ENCODE assay signal across 8 cellular contexts in genomic region chr1:228150458-228151169, GRCh38. TPM values are rescaled to one million over a fixed set of nuclear protein-coding genes. Genes with fewer than 3 reads are reported as not detected.
DNase-seq lines count a peak whose midpoint lies in the region; TF ChIP-seq lines count a peak whose summit lies in the region.

No MANE protein-coding gene starts in this region.

- H3K27ac ChIP-seq in GM23248 = peak overlapping the region; percentile 46
- peak overlapping the region in 18 of 21 experiments; percentile 10 to 85 (median 70) for H3K27ac ChIP-seq in skin epidermis
- H3K27ac ChIP-seq in smooth muscle cell (ENCODE audit: low read depth) = no peak overlapping the region

- H3K36me3 ChIP-seq in GM23248 (ENCODE audit: low read depth) (no peaks in the 10 kb centered on the region), smooth muscle cell (ENCODE audit: low read depth) (no peaks in the 10 kb centered on the region)

- no peaks in the 10 kb centered on the region; the same call in 1 of the 2 replicates for H3F3A ChIP-seq in GM23248 (ENCODE audit: insufficient read depth)
- H3F3A ChIP-seq in smooth muscle cell (ENCODE audit: low read depth) = no peaks in the 10 kb centered on the region

- H3K9me2 ChIP-seq in GM23248 (ENCODE audit: insufficient read depth) = no peaks in the 10 kb centered on the region

- H3K4me3 ChIP-seq in GM23248 (no peak overlapping the region), astrocyte of the spinal cord (ENCODE audit: low read depth, low read length) (no peak overlapping the region), skin epidermis (no peak overlapping the region), smooth muscle cell (no peak overlapping the region)

- TF ChIP-seq CTCF in astrocyte of the spinal cord (IDR thresholded peaks at IDR 0.05; ENCODE audit: low read depth, low read length) = no peak
- no peak for TF ChIP-seq CTCF in smooth muscle cell (IDR thresholded peaks at IDR 0.05; ENCODE audit: borderline replicate concordance, insufficient read depth, poor library complexity, severe bottlenecking)

- DNase-seq in GM23248 = peak; percentile 90
- peak; percentile 41 for DNase-seq in astrocyte of the spinal cord (ENCODE audit: low read depth, low spot score)
- peak; percentile 55 for DNase-seq in iris pigment epithelial cell (ENCODE audit: low read depth)
- no peak for DNase-seq in smooth muscle cell (lab: John Stamatoyannopoulos, UW; ENCODE audit: unreplicated experiment)
- no peak for DNase-seq in effector CD4-positive, alpha-beta T cell
- no peak for DNase-seq in NCI-H2196 (lab: John Stamatoyannopoulos, UW; ENCODE audit: unreplicated experiment)
- no peak for DNase-seq in RPMI8226

- H3K4me1 ChIP-seq in GM23248 (ENCODE audit: insufficient read depth) (peaks cover 23% of the 10 kb centered on the region), smooth muscle cell (ENCODE audit: low read depth) (peaks cover 8% of the 10 kb centered on the region)

- H3K79me2 ChIP-seq in GM23248 (ENCODE audit: insufficient read depth) (peaks cover 46% of the 10 kb centered on the region), smooth muscle cell (ENCODE audit: low read depth) (peaks cover 3% of the 10 kb centered on the region)

- no peak overlapping the region for H2AFZ ChIP-seq in GM23248
- H2AFZ ChIP-seq in smooth muscle cell (ENCODE audit: low read depth) = no peak overlapping the region

- no peaks in the 10 kb centered on the region for H3K27me3 ChIP-seq in GM23248 (replicated peaks; ENCODE audit: insufficient read depth)
- no peaks in the 10 kb centered on the region for H3K27me3 ChIP-seq in smooth muscle cell (ENCODE audit: low read depth)

- H3K9ac ChIP-seq in GM23248 (peak overlapping the region; percentile 38; the same call in 1 of the 2 replicates), smooth muscle cell (ENCODE audit: low read depth) (no peak overlapping the region)

- H4K20me1 ChIP-seq in GM23248 (ENCODE audit: insufficient read depth) = no peaks in the 10 kb centered on the region
- H4K20me1 ChIP-seq in smooth muscle cell (ENCODE audit: low read depth) = peaks cover 52% of the 10 kb centered on the region

- 15 to 20% methylated on average over 13 to 16 of the region's 17 CpGs for WGBS in GM23248 (ENCODE audit: low coverage in 1 of 2, low lambda C conversion rate in 2 of 2, missing lambda C conversion rate in 2 of 2), 2 experiments
- 87% methylated on average over 17 of the region's 17 CpGs for WGBS in smooth muscle cell (ENCODE audit: low lambda C conversion rate)

- in situ Hi-C loops in GM23248 (cut with MboI) (no loop called here), astrocyte of the spinal cord (cut with HindIII; ENCODE audit: low sequenced_read_pairs) (no loop called here)

- no peaks in the 10 kb centered on the region for H3K9me3 ChIP-seq in GM23248 (ENCODE audit: low read depth)
- H3K9me3 ChIP-seq in smooth muscle cell (replicated peaks; ENCODE audit: low read depth) = no peaks in the 10 kb centered on the region

- H3K4me2 ChIP-seq in GM23248 (ENCODE audit: unreplicated experiment) (peak overlapping the region; percentile 14), smooth muscle cell (no peak overlapping the region)

RNA-seq across cellular contexts. Expression of gene GJC2, which starts 0.9 kb away (rescaled TPM):
- total RNA-seq in GM23248 (2014; rRNA removed; shearing (Covaris generic)) = 0.54 and 2.7 TPM in 2 replicates
- polyA plus RNA-seq in GM23248 (2016; fragmentation: Nextera tagmentation; extraction: Ambion mirVana) (0.08 and 0.14 TPM in 2 replicates), smooth muscle cell (0.29 and 0.63 TPM in 2 replicates)
- 0.13 TPM in 1 of 2 replicates, not detected in the other for total RNA-seq in smooth muscle cell

RNA-seq across cellular contexts. Expression of gene GUK1, which starts 10.5 kb away (rescaled TPM):
- total RNA-seq in GM23248 (2014; rRNA removed; shearing (Covaris generic)) = 324 and 340 TPM in 2 replicates
- polyA plus RNA-seq in GM23248 (2016; fragmentation: Nextera tagmentation; extraction: Ambion mirVana) (554 and 574 TPM in 2 replicates), smooth muscle cell (460 and 465 TPM in 2 replicates)
- 165 and 205 TPM in 2 replicates for total RNA-seq in smooth muscle cell

RNA-seq across cellular contexts. Expression of gene IBA57, which starts 15.0 kb away (rescaled TPM):
- 2.9 and 6.2 TPM in 2 replicates for total RNA-seq in GM23248 (2014; rRNA removed; shearing (Covaris generic))
- polyA plus RNA-seq in GM23248 (2016; fragmentation: Nextera tagmentation; extraction: Ambion mirVana) (2.0 and 3.3 TPM in 2 replicates), smooth muscle cell (1.6 and 3.9 TPM in 2 replicates)
- total RNA-seq in smooth muscle cell = 1.8 and 1.9 TPM in 2 replicates

RNA-seq across cellular contexts. Expression of gene MRPL55, which starts 41.5 kb away (rescaled TPM):
- total RNA-seq in GM23248 (2014; rRNA removed; shearing (Covaris generic)) = 57.5 and 84.4 TPM in 2 replicates
- 94.4 and 95.1 TPM in 2 replicates for polyA plus RNA-seq in GM23248 (2016; fragmentation: Nextera tagmentation; extraction: Ambion mirVana)
- total RNA-seq in smooth muscle cell = 72.8 and 83.4 TPM in 2 replicates
- polyA plus RNA-seq in smooth muscle cell = 169 and 178 TPM in 2 replicates

RNA-seq across cellular contexts. Expression of gene C1orf35, which starts 47.5 kb away (rescaled TPM):
- 11.6 and 15.6 TPM in 2 replicates for total RNA-seq in GM23248 (2014; rRNA removed; shearing (Covaris generic))
- polyA plus RNA-seq in GM23248 (2016; fragmentation: Nextera tagmentation; extraction: Ambion mirVana) (19.9 and 23.4 TPM in 2 replicates), smooth muscle cell (18.7 and 31.1 TPM in 2 replicates)
- total RNA-seq in smooth muscle cell = 5.2 and 7.6 TPM in 2 replicates

Comparison
In these comparisons a context has a peak if more than half of its experiments do, and no peak if none do; other contexts are left out.
1. DNase-seq: peak in GM23248 (single experiment), astrocyte of the spinal cord (single experiment) and iris pigment epithelial cell (single experiment); none in smooth muscle cell (single experiment), effector CD4-positive, alpha-beta T cell (single experiment), NCI-H2196 (single experiment) and RPMI8226 (single experiment).